In genomic region chrX:43998374-43998773, GRCh38 we compare ENCODE assay signal across 23 cellular contexts. TPM values are rescaled to one million over a fixed set of nuclear protein-coding genes. Genes with fewer than 3 reads are reported as not detected.
"Had no signal": no experiment of that assay in that cellular context is flagged by ENCODE, and none has a peak within 500 bp of the region (broad histone marks: within the 10 kb centered on the region; RNA-seq: fewer than 3 reads in every experiment).

No MANE protein-coding gene starts in this region.

- FAIRE-seq: HepG2 had no signal

- H3K9me3 ChIP-seq: MG63, SJCRH30 had no signal

- H3K4me3 ChIP-seq: MG63, SJCRH30 had no signal

- H3K4me1 ChIP-seq: SJCRH30 had no signal

- DNase-seq: IMR-90, Karpas-422, KG1, MG63, NCI-H1092 treated with DMSO at 0.1 percent for 48 hours, NCI-H1436, NCI-H187, NCI-H2029, NCI-H2081 treated with DMSO at 0.1 percent for 48 hours, NCI-H2171, NCI-H226, NCI-H446, NCI-H510A, NCI-H524 treated with DMSO at 0.1 percent for 48 hours, NCI-H69, NCI-H774, SHP77 treated with DMSO at 0.1 percent for 48 hours, SJCRH30 had no signal

- ATAC-seq: HepG2, Panc1, Right ventricle myocardium inferior, SK-N-SH treated with all-trans-retinoic acid at 6 μM for 48 hours had no signal

- H3K27me3 ChIP-seq: MG63, SJCRH30 had no signal

- H3K36me3 ChIP-seq: MG63, SJCRH30 had no signal

- H3K27ac ChIP-seq: SJCRH30 had no signal

RNA-seq across cellular contexts. Expression of gene NDP, which starts 25.2 kb away (rescaled TPM):
- total RNA-seq: HepG2, HT1080, Right ventricle myocardium inferior had no signal
- polyA plus RNA-seq: HepG2 had no signal
